In genomic region chr14:89956294-89957009, GRCh38 we compare ENCODE assay signal across 8 cellular contexts. TPM values are rescaled to one million over a fixed set of nuclear protein-coding genes. Genes with fewer than 3 reads are reported as not detected.
A peak's percentile ranks its signal among the peaks of the same experiment; 100 is the strongest.
DNase-seq lines count a peak whose midpoint lies in the region; ATAC-seq and TF ChIP-seq lines count a peak whose summit lies in the region.

No MANE protein-coding gene starts in this region.

- DNase-seq in CD1c-positive myeloid dendritic cell (ENCODE audit: extremely low spot score) (peak; percentile 96), HL-60 (ENCODE audit: low read depth in 1 of 2, low spot score in 1 of 2) (peak; percentile 68 to 81), Peyer's patch (peak; percentile 70 to 87 (median 71)), fibroblast of the conjunctiva (ENCODE audit: low read depth) (peak; percentile 57), non-pigmented ciliary epithelial cell (ENCODE audit: low read depth) (peak; percentile 84), suprapubic skin (ENCODE audit: low spot score in 2 of 2) (peak; percentile 82 to 83)
- DNase-seq in activated T-helper 1 cell treated with anti-CD3 and anti-CD28 coated beads, Interleukin-2, amount 50 U/mL, for 16 hours (ENCODE audit: low read depth in 1 of 2, low spot score in 1 of 2), result peak; percentile 56 to 75

- no peaks in the 10 kb centered on the region for H3K9me3 ChIP-seq in Peyer's patch
- no peaks in the 10 kb centered on the region for H3K9me3 ChIP-seq in suprapubic skin

- no peak for TF ChIP-seq EP300 in suprapubic skin (IDR thresholded peaks at IDR 0.05)

- no peak for TF ChIP-seq CTCF in HL-60 (IDR thresholded peaks at IDR 0.05; ENCODE audit: insufficient read depth, low read length)
- no peak for TF ChIP-seq CTCF in Peyer's patch (IDR thresholded peaks at IDR 0.05)
- TF ChIP-seq CTCF in suprapubic skin (IDR thresholded peaks at IDR 0.05), result no peak

- H3K4me3 ChIP-seq in HL-60 (replicated peaks; ENCODE audit: insufficient read depth, low read length), result peak overlapping the region; percentile 84
- peak overlapping the region; percentile 78 to 94 (median 86) for H3K4me3 ChIP-seq in Peyer's patch
- H3K4me3 ChIP-seq in suprapubic skin, result peak overlapping the region; percentile 82

- ATAC-seq in GM19455 (IDR thresholded peaks at IDR 0.05; ENCODE audit: unreplicated experiment), result peak; percentile 39

- peaks cover 0 to 24% (median 4%) of the 10 kb centered on the region in 4 donors for H3K4me1 ChIP-seq in Peyer's patch
- peaks cover 23% of the 10 kb centered on the region for H3K4me1 ChIP-seq in suprapubic skin

- H3K27ac ChIP-seq in HL-60 (replicated peaks), result peak overlapping the region; percentile 87
- peak overlapping the region; percentile 90 to 99 (median 94) for H3K27ac ChIP-seq in Peyer's patch
- H3K27ac ChIP-seq in suprapubic skin, result peak overlapping the region; percentile 93

- no peak for TF ChIP-seq POLR2A in Peyer's patch (IDR thresholded peaks at IDR 0.05)
- TF ChIP-seq POLR2A in suprapubic skin (IDR thresholded peaks at IDR 0.05), result no peak

- 13% methylated on average over 35 of the region's 38 CpGs for WGBS in suprapubic skin

- H3K27me3 ChIP-seq in HL-60 (ENCODE audit: insufficient read depth, poor library complexity, severe bottlenecking), result no peaks in the 10 kb centered on the region
- H3K27me3 ChIP-seq in Peyer's patch, result no peaks in the 10 kb centered on the region
- no peaks in the 10 kb centered on the region for H3K27me3 ChIP-seq in suprapubic skin

- H3K36me3 ChIP-seq in Peyer's patch (no peaks in the 10 kb centered on the region), suprapubic skin (no peaks in the 10 kb centered on the region)

RNA-seq across cellular contexts. Expression of gene TDP1, which starts 0.7 kb away (rescaled TPM):
- 10 to 100 TPM in 3 of 4 donors, 1 to 10 TPM in 1; 9.5 to 44.6 (median 15.5) TPM for total RNA-seq in Peyer's patch
- total RNA-seq in suprapubic skin, result 10 to 100 TPM; 10.8 to 25.8 (median 18.1) TPM

RNA-seq across cellular contexts. Expression of gene EFCAB11, which starts 1.9 kb away (rescaled TPM):
- total RNA-seq in Peyer's patch, result 10 to 100 TPM in 1 of 4 donors, 1 to 10 TPM in 3; 3.3 to 15.6 (median 6.9) TPM
- total RNA-seq in suprapubic skin, result 1 to 10 TPM; 3.2 to 5.1 (median 3.7) TPM

Comparison
In these comparisons a context has a peak if more than half of its experiments do, and no peak if none do; other contexts are left out.
1. Peak in every context shown above with its lines: DNase-seq, ATAC-seq, H3K4me3 ChIP-seq and H3K27ac ChIP-seq.